Comparison of ENCODE assay signal across 15 cellular contexts in genomic region chr14:95663226-95663797, GRCh38. TPM values are rescaled to one million over a fixed set of nuclear protein-coding genes. Genes with fewer than 3 reads are reported as not detected.
A peak's percentile ranks its signal among the peaks of the same experiment; 100 is the strongest.
DNase-seq lines count a peak whose midpoint lies in the region; ATAC-seq, FAIRE-seq and TF ChIP-seq lines count a peak whose summit lies in the region.
"Had no signal": no experiment of that assay in that cellular context is flagged by ENCODE, and none has a peak within 500 bp of the region (broad histone marks: within the 10 kb centered on the region; RNA-seq: fewer than 3 reads in every experiment).

No MANE protein-coding gene starts in this region.

- in situ Hi-C loops in HepG2 (cut with HindIII; ENCODE audit: extremely low pct_ligation_motif_present, low pct_unique_long_range_greater_than_20kb): no loop called here

- peaks cover 5 to 12% of the 10 kb centered on the region in 2 experiments; a peak in 4 of 5 replicates for H3K27me3 ChIP-seq in HepG2 (ENCODE audit: control insufficient read depth in 1 of 2, insufficient read depth in 2 of 2, low read length in 2 of 2)

- FAIRE-seq in HepG2 (lab: Jason Lieb, UNC): no peak

- POLR2A ChIA-PET in HepG2 (lab: Yijun Ruan, JAX): no interaction called here

- intact Hi-C loops in HepG2 (cut with micrococcal nuclease; ENCODE audit: unreplicated experiment): no loop called here

- H3K9me3 ChIP-seq in HepG2 (ENCODE audit: low read length): no peaks in the 10 kb centered on the region
- H3K9me3 ChIP-seq: SJCRH30 had no signal

- peak; percentile 40 for ATAC-seq in GM21526 (IDR thresholded peaks at IDR 0.05; ENCODE audit: low FRiP score, unreplicated experiment)
- peak; percentile 26 for ATAC-seq in HG03460 (IDR thresholded peaks at IDR 0.05; ENCODE audit: unreplicated experiment)
- no peak for ATAC-seq in HepG2
- no peak for ATAC-seq in GM21360 (IDR thresholded peaks at IDR 0.05; ENCODE audit: unreplicated experiment)
- ATAC-seq in HG03442 (IDR thresholded peaks at IDR 0.05; ENCODE audit: unreplicated experiment): no peak
- ATAC-seq: stimulated activated effector memory CD8-positive, alpha-beta T cell treated with anti-CD3 and anti-CD28 coated beads, Interleukin-12 subunit alpha, Interleukin-12 subunit beta, amount 100 ng/mL, for 72 hours had no signal

- H3K36me3 ChIP-seq in HepG2 (replicated peaks in 1 of 2; ENCODE audit: control insufficient read depth in 1 of 2, insufficient read depth in 2 of 2, low read length in 2 of 2): no peaks in the 10 kb centered on the region
- H3K36me3 ChIP-seq: SJCRH30 had no signal

- H3K4me3 ChIP-seq in GM12875 (ENCODE audit: low read depth, low read length): peak overlapping the region; percentile 31
- no peak overlapping the region for H3K4me3 ChIP-seq in HepG2 (replicated peaks in 1 of 3; ENCODE audit: insufficient read depth in 1 of 3, low read depth in 2 of 3, low read length in 3 of 3)
- H3K4me3 ChIP-seq: SJCRH30 had no signal

- DNase-seq in HepG2 (ENCODE audit: low spot score): no peak
- DNase-seq in DMS153 (lab: John Stamatoyannopoulos, UW): no peak
- no peak for DNase-seq in HPDE6-E6E7 (ENCODE audit: extremely low spot score)
- DNase-seq: SJCRH30; stimulated activated CD4-positive, alpha-beta T cell treated with anti-CD3 and anti-CD28 coated beads, Interleukin-2, amount 100 ng/mL, for 24 hours had no signal

- no TSS peak for BruUV-seq in HepG2 (replicated peaks; lab: Mats Ljungman, UMichigan)

- no peak overlapping the region for H3K27ac ChIP-seq in HepG2 (ENCODE audit: extremely low read length, insufficient read depth, low read length)
- H3K27ac ChIP-seq: SJCRH30 had no signal

- no peak overlapping the region for H3K9ac ChIP-seq in HepG2 (ENCODE audit: insufficient read depth, low read depth, low read length)

- H3K4me2 ChIP-seq in HepG2 (ENCODE audit: low read depth, low read length): no peak overlapping the region

- no peak for TF ChIP-seq POLR2A in HepG2 (IDR thresholded peaks at IDR 0.05; ENCODE audit: insufficient read depth in 1 of 2, low read depth in 2 of 2, low read length in 2 of 2)

- 11% methylated on average over 4 of the region's 5 CpGs for WGBS in HepG2 (ENCODE audit: low lambda C conversion rate)

- no peaks in the 10 kb centered on the region for H4K20me1 ChIP-seq in HepG2 (ENCODE audit: insufficient read depth, low read length)

- TF ChIP-seq RAD21 in HepG2 (CRISPR knock-in tag; IDR thresholded peaks at IDR 0.05): no peak

- TF ChIP-seq EP300 in HepG2 (IDR thresholded peaks at IDR 0.05; ENCODE audit: low read depth in 2 of 2, low read length in 2 of 2): no peak
- TF ChIP-seq EP300 in HepG2 (CRISPR knock-in tag; IDR thresholded peaks at IDR 0.05; ENCODE audit: borderline replicate concordance): no peak

- H3K4me1 ChIP-seq in HepG2 (ENCODE audit: insufficient read depth, low read length): peaks cover 34% of the 10 kb centered on the region
- H3K4me1 ChIP-seq: SJCRH30 had no signal

- no peak overlapping the region for H2AFZ ChIP-seq in HepG2 (ENCODE audit: low read length)

- H3K79me2 ChIP-seq in HepG2 (ENCODE audit: insufficient read depth, low read length): no peaks in the 10 kb centered on the region

- CTCF ChIA-PET in HepG2 (lab: Yijun Ruan, JAX; ENCODE audit: low intra/inter-chr PET ratio, low total read pairs): no interaction called here

- no peak for TF ChIP-seq CTCF in GM12875 (IDR thresholded peaks at IDR 0.05; ENCODE audit: borderline replicate concordance, insufficient read depth, low read depth, low read length)
- TF ChIP-seq CTCF in HepG2 (CRISPR knock-in tag; IDR thresholded peaks at IDR 0.05): no peak

TF ChIP-seq in HepG2, 621 proteins besides CTCF, POLR2A, EP300 and RAD21:
- peak; percentile 85 for TF ChIP-seq ZNF768 (CRISPR knock-in tag; IDR thresholded peaks at IDR 0.05)
- no peak for TF ChIP-seq KDM1A (CRISPR knock-in tag; IDR thresholded peaks at IDR 0.05)
- no peak for TF ChIP-seq ZNF20 (CRISPR knock-in tag; IDR thresholded peaks at IDR 0.05)
- TF ChIP-seq GABPB1 (CRISPR knock-in tag; IDR thresholded peaks at IDR 0.05): no peak
TF ChIP-seq in HepG2: peak in this region for 1.

RNA-seq across cellular contexts. Expression of gene TCL1B, which starts 22.9 kb away (rescaled TPM):
- not detected in 2 replicates for total RNA-seq in HepG2 (2016; rRNA removed; fragmentation: Illumina TruSeq; extraction: Trizol)
- total RNA-seq in HepG2 (2016; cell fraction: cytosol; rRNA removed; fragmentation: Illumina TruSeq; extraction: Trizol; ENCODE audit: low read depth): not detected in 2 replicates
- total RNA-seq in HepG2 (2016; cell fraction: insoluble cytoplasmic fraction; rRNA removed; fragmentation: Illumina TruSeq; extraction: Trizol): not detected in 2 replicates
- not detected in 2 replicates for total RNA-seq in HepG2 (2016; cell fraction: membrane; rRNA removed; fragmentation: Illumina TruSeq; extraction: Trizol)
- total RNA-seq in HepG2 (2016; cell fraction: nucleus; rRNA removed; fragmentation: Illumina TruSeq; extraction: Trizol): not detected in 2 replicates
- polyA plus RNA-seq in HepG2 (2011; rRNA removed): not detected in 2 replicates
- polyA plus RNA-seq in HepG2 (2011; cell fraction: cytosol; rRNA removed): not detected in 2 replicates
- not detected in 2 replicates for polyA plus RNA-seq in HepG2 (2011; cell fraction: nucleus; rRNA removed)
- polyA plus RNA-seq in HepG2 (2012): not detected in 2 replicates
- not detected in 2 replicates for polyA plus RNA-seq in HepG2 (2016; cell fraction: cytosol; fragmentation: Illumina TruSeq; extraction: Trizol; ENCODE audit: low read depth)
- not detected in 2 replicates for polyA plus RNA-seq in HepG2 (2016; cell fraction: insoluble cytoplasmic fraction; fragmentation: Illumina TruSeq; extraction: Trizol; ENCODE audit: low read depth)
- polyA plus RNA-seq in HepG2 (2016; cell fraction: membrane; fragmentation: Illumina TruSeq; extraction: Trizol; ENCODE audit: low read depth): not detected in 2 replicates
- polyA plus RNA-seq in HepG2 (2016; cell fraction: nucleus; fragmentation: Illumina TruSeq; extraction: Trizol; ENCODE audit: insufficient read depth, low read depth): not detected in 2 replicates
- polyA minus RNA-seq in HepG2 (2011; rRNA and poly(A)+ RNA removed; ENCODE audit: low replicate concordance): not detected in 2 replicates
- not detected in 2 replicates for polyA minus RNA-seq in HepG2 (2011; cell fraction: cytosol; rRNA and poly(A)+ RNA removed)
- not detected in 2 replicates for polyA minus RNA-seq in HepG2 (2011; cell fraction: nucleus; rRNA and poly(A)+ RNA removed)
- total RNA-seq: dermis microvascular lymphatic vessel endothelial cell, NCI-H460, pulmonary artery endothelial cell, SJCRH30 had no signal
- polyA plus RNA-seq: adipose tissue had no signal

RNA-seq across cellular contexts. Expression of gene TCL1A, which starts 50.6 kb away (rescaled TPM):
- total RNA-seq in HepG2 (2016; rRNA removed; fragmentation: Illumina TruSeq; extraction: Trizol): not detected in 2 replicates
- not detected in 2 replicates for total RNA-seq in HepG2 (2016; cell fraction: cytosol; rRNA removed; fragmentation: Illumina TruSeq; extraction: Trizol; ENCODE audit: low read depth)
- not detected in 2 replicates for total RNA-seq in HepG2 (2016; cell fraction: insoluble cytoplasmic fraction; rRNA removed; fragmentation: Illumina TruSeq; extraction: Trizol)
- total RNA-seq in HepG2 (2016; cell fraction: membrane; rRNA removed; fragmentation: Illumina TruSeq; extraction: Trizol): not detected in 2 replicates
- total RNA-seq in HepG2 (2016; cell fraction: nucleus; rRNA removed; fragmentation: Illumina TruSeq; extraction: Trizol): not detected in 2 replicates
- polyA plus RNA-seq in HepG2 (2011; rRNA removed): not detected in 2 replicates
- not detected in 2 replicates for polyA plus RNA-seq in HepG2 (2011; cell fraction: cytosol; rRNA removed)
- polyA plus RNA-seq in HepG2 (2011; cell fraction: nucleus; rRNA removed): not detected in 2 replicates
- polyA plus RNA-seq in HepG2 (2012): not detected in 2 replicates
- not detected in 2 replicates for polyA plus RNA-seq in HepG2 (2016; cell fraction: cytosol; fragmentation: Illumina TruSeq; extraction: Trizol; ENCODE audit: low read depth)
- polyA plus RNA-seq in HepG2 (2016; cell fraction: insoluble cytoplasmic fraction; fragmentation: Illumina TruSeq; extraction: Trizol; ENCODE audit: low read depth): not detected in 2 replicates
- polyA plus RNA-seq in HepG2 (2016; cell fraction: membrane; fragmentation: Illumina TruSeq; extraction: Trizol; ENCODE audit: low read depth): not detected in 2 replicates
- not detected in 2 replicates for polyA plus RNA-seq in HepG2 (2016; cell fraction: nucleus; fragmentation: Illumina TruSeq; extraction: Trizol; ENCODE audit: insufficient read depth, low read depth)
- polyA minus RNA-seq in HepG2 (2011; rRNA and poly(A)+ RNA removed; ENCODE audit: low replicate concordance): not detected in 2 replicates
- polyA minus RNA-seq in HepG2 (2011; cell fraction: cytosol; rRNA and poly(A)+ RNA removed): not detected in 2 replicates
- polyA minus RNA-seq in HepG2 (2011; cell fraction: nucleus; rRNA and poly(A)+ RNA removed): not detected in 2 replicates
- total RNA-seq: dermis microvascular lymphatic vessel endothelial cell, NCI-H460, pulmonary artery endothelial cell, SJCRH30 had no signal

Comparison
In these comparisons a context has a peak if more than half of its experiments do, and no peak if none do; other contexts are left out.
1. ATAC-seq: peak in GM21526 (single experiment) and HG03460 (single experiment); none in HepG2 (single experiment), GM21360 (single experiment) and HG03442 (single experiment).